25 cellular contexts compared by ENCODE assay signal in the genomic region with DNA sequence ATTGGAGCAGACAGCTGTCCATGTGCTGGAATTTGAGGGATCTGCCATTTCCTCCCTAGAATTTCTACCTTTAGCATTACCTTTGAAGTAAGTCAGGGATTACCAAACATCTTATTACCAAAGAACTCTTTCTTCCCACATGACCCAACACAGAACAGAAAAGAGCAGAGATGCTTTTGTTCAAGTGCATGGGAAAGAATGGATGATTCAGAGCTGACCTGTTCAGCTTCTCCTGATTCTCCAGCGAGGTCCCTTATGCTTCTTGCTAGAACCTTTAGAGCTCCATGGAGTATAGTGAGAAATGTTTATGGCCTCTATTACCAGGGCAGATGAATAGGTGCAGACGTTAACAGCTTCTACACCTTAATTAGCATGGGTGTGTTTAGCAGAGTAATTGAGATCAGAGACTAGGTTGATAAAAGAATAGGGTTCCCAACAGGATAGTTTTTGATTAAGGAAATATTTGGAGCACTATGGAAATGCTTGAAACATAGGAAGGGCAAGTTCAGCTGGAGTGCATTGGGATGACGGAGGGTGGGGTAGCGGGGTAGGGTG.
"Had no signal": no experiment of that assay in that cellular context is flagged by ENCODE, and none has a peak within 500 bp of the region (broad histone marks: within the 10 kb centered on the region; RNA-seq: fewer than 3 reads in every experiment).

No MANE protein-coding gene starts in this region.

- H3K4me3 ChIP-seq: body of pancreas had no signal

- H3K9me3 ChIP-seq: body of pancreas had no signal

- H3K4me3 Mint-ChIP-seq: activated CD4-positive, alpha-beta T cell treated with anti-CD3 and anti-CD28 coated beads, Interleukin-2, amount 10 ng/mL, durations not matched to agents 24 days and 14 days; activated CD8-positive, alpha-beta memory T cell treated with anti-CD3 and anti-CD28 coated beads, Interleukin-2, amount 10 ng/mL, durations not matched to agents 7 days and 5 days; activated naive CD4-positive, alpha-beta T cell treated with anti-CD3 and anti-CD28 coated beads, Interleukin-2, amount 50 U/mL, for 24 hours; activated T-cell treated with anti-CD3 and anti-CD28 coated beads, Interleukin-2, amount 50 U/mL, for 24 hours; activated T-helper 1 cell treated with anti-CD3 and anti-CD28 coated beads, Interleukin-12 subunit alpha, Interleukin-12 subunit beta, Interleukin-2, Interleukin-4 antibody, amounts not matched to agents 30 ng/mL and 10 ng/mL and 1 ng/mL, durations not matched to agents 14 hours and 24 hours and 36 hours; central memory CD8-positive, alpha-beta T cell; T-helper 1 cell treated with Interleukin-12 subunit alpha and Interleukin-12 subunit beta and Interleukin-4 antibody, amounts not matched to agents 30 μg/mL and 1 μg/mL, for 36 hours; WTC11 had no signal

- H3K4me1 ChIP-seq: body of pancreas had no signal

- H3K4me1 Mint-ChIP-seq: activated CD4-positive, alpha-beta T cell treated with anti-CD3 and anti-CD28 coated beads, Interleukin-2, amount 10 ng/mL, durations not matched to agents 24 days and 14 days; activated CD8-positive, alpha-beta memory T cell treated with anti-CD3 and anti-CD28 coated beads, Interleukin-2, amount 10 ng/mL, durations not matched to agents 7 days and 5 days; activated naive CD4-positive, alpha-beta T cell treated with anti-CD3 and anti-CD28 coated beads, Interleukin-2, amount 50 U/mL, for 24 hours; central memory CD8-positive, alpha-beta T cell; WTC11 had no signal

- H3K36me3 Mint-ChIP-seq: activated CD8-positive, alpha-beta memory T cell treated with anti-CD3 and anti-CD28 coated beads, Interleukin-2, amount 10 ng/mL, durations not matched to agents 7 days and 5 days; activated naive CD4-positive, alpha-beta T cell treated with anti-CD3 and anti-CD28 coated beads, Interleukin-2, amount 50 U/mL, for 24 hours; WTC11 had no signal

- H3K27me3 Mint-ChIP-seq: activated naive CD4-positive, alpha-beta T cell treated with anti-CD3 and anti-CD28 coated beads, Interleukin-2, amount 50 U/mL, for 24 hours; activated T-cell treated with anti-CD3 and anti-CD28 coated beads, Interleukin-2, amount 50 U/mL, for 24 hours had no signal

- H3K27me3 ChIP-seq: body of pancreas had no signal

- H3K27ac ChIP-seq: body of pancreas had no signal

- ATAC-seq: activated CD8-positive, alpha-beta memory T cell treated with anti-CD3 and anti-CD28 coated beads, Interleukin-2, amount 10 ng/mL, durations not matched to agents 7 days and 5 days; body of pancreas; PC-3; WTC11 had no signal

- DNase-seq: activated CD4-positive, alpha-beta T cell treated with anti-CD3 and anti-CD28 coated beads for 1 hour; activated CD4-positive, alpha-beta T cell treated with anti-CD3 and anti-CD28 coated beads, Interleukin-2, amount 10 ng/mL, durations not matched to agents 24 days and 14 days; activated CD4-positive, alpha-beta T cell treated with anti-CD3 and anti-CD28 coated beads, Interleukin-2, amount 50 U/mL, for 48 hours; activated CD8-positive, alpha-beta memory T cell treated with anti-CD3 and anti-CD28 coated beads, Interleukin-2, amount 10 ng/mL, durations not matched to agents 7 days and 5 days; activated effector memory CD4-positive, alpha-beta T cell treated with Interleukin-2 at 50 U/mL for 16 hours; activated naive CD4-positive, alpha-beta T cell; activated T-cell treated with anti-CD3 and anti-CD28 coated beads, Interleukin-2, amount 50 U/mL, for 24 hours; aorta; body of pancreas; KG1; MV-4-11; NCI-H1092 treated with DMSO at 0.1 percent for 48 hours; NCI-H1417 treated with DMSO at 0.1 percent for 48 hours; NCI-H1694; NCI-H2029; NCI-H345; NCI-H510A; PC-3; SHP77 treated with DMSO at 0.1 percent for 48 hours had no signal

- H3K27ac Mint-ChIP-seq: activated CD4-positive, alpha-beta T cell treated with anti-CD3 and anti-CD28 coated beads, Interleukin-2, amount 10 ng/mL, durations not matched to agents 24 days and 14 days; activated CD8-positive, alpha-beta memory T cell treated with anti-CD3 and anti-CD28 coated beads, Interleukin-2, amount 10 ng/mL, durations not matched to agents 7 days and 5 days; activated naive CD4-positive, alpha-beta T cell treated with anti-CD3 and anti-CD28 coated beads, Interleukin-2, amount 50 U/mL, for 24 hours; activated T-cell treated with anti-CD3 and anti-CD28 coated beads, Interleukin-2, amount 50 U/mL, for 24 hours; activated T-helper 1 cell treated with anti-CD3 and anti-CD28 coated beads, Interleukin-12 subunit alpha, Interleukin-12 subunit beta, Interleukin-2, Interleukin-4 antibody, amounts not matched to agents 30 ng/mL and 10 ng/mL and 1 ng/mL, durations not matched to agents 14 hours and 24 hours and 36 hours; T-helper 1 cell treated with Interleukin-12 subunit alpha and Interleukin-12 subunit beta and Interleukin-4 antibody, amounts not matched to agents 30 μg/mL and 1 μg/mL, for 36 hours; WTC11 had no signal

- FAIRE-seq: RCC 7860 had no signal

- H3K9me3 Mint-ChIP-seq: activated CD4-positive, alpha-beta T cell treated with anti-CD3 and anti-CD28 coated beads, Interleukin-2, amount 10 ng/mL, durations not matched to agents 24 days and 14 days; activated naive CD4-positive, alpha-beta T cell treated with anti-CD3 and anti-CD28 coated beads, Interleukin-2, amount 50 U/mL, for 24 hours; T-helper 1 cell treated with Interleukin-12 subunit alpha and Interleukin-12 subunit beta and Interleukin-4 antibody, amounts not matched to agents 30 μg/mL and 1 μg/mL, for 36 hours had no signal
